ENCODE assay signal across 3 cellular contexts in genomic region chr20:36859700-36860330, GRCh38.
TF ChIP-seq lines count a peak whose summit lies in the region.

No MANE protein-coding gene starts in this region.

TF ChIP-seq in SK-N-SH, 30 proteins besides CTCF, POLR2A, EP300 and RAD21 (continued from another document):
- TF ChIP-seq MEF2A (IDR thresholded peaks at IDR 0.05; ENCODE audit: borderline replicate concordance, low read depth) (no peak), SMC3 (IDR thresholded peaks at IDR 0.05; ENCODE audit: low read depth, low read length) (no peak), CHD2 (IDR thresholded peaks at IDR 0.05; ENCODE audit: low read length, partially characterized antibody) (no peak), FOXM1 (IDR thresholded peaks at IDR 0.05; ENCODE audit: low read depth) (no peak), FOXJ3 (CRISPR knock-in tag; IDR thresholded peaks at IDR 0.05) (no peak)

TF ChIP-seq in SK-N-SH treated with all-trans-retinoic acid at 6 μM for 48 hours, 23 proteins besides CTCF, POLR2A, EP300 and RAD21:
- TF ChIP-seq CSRNP3 (CRISPR knock-in tag; IDR thresholded peaks at IDR 0.05), result no peak
- TF ChIP-seq ZNF565 (CRISPR knock-in tag; conservative IDR thresholded peaks at IDR 0.05; ENCODE audit: low read depth), result no peak
- TF ChIP-seq ISL1 (CRISPR knock-in tag; IDR thresholded peaks at IDR 0.05), result no peak
- TF ChIP-seq TCF4 (CRISPR knock-in tag; IDR thresholded peaks at IDR 0.05; ENCODE audit: borderline replicate concordance), result no peak
- no peak for TF ChIP-seq OSR1 (CRISPR knock-in tag; IDR thresholded peaks at IDR 0.05)
- TF ChIP-seq CSDC2 (CRISPR knock-in tag; IDR thresholded peaks at IDR 0.05), result no peak
- no peak for TF ChIP-seq ARNTL (CRISPR knock-in tag; IDR thresholded peaks at IDR 0.05; ENCODE audit: borderline replicate concordance, low read depth)
- TF ChIP-seq POU6F1 (CRISPR knock-in tag; IDR thresholded peaks at IDR 0.05; ENCODE audit: borderline replicate concordance, low read depth), result no peak
- TF ChIP-seq, protein P1, sequence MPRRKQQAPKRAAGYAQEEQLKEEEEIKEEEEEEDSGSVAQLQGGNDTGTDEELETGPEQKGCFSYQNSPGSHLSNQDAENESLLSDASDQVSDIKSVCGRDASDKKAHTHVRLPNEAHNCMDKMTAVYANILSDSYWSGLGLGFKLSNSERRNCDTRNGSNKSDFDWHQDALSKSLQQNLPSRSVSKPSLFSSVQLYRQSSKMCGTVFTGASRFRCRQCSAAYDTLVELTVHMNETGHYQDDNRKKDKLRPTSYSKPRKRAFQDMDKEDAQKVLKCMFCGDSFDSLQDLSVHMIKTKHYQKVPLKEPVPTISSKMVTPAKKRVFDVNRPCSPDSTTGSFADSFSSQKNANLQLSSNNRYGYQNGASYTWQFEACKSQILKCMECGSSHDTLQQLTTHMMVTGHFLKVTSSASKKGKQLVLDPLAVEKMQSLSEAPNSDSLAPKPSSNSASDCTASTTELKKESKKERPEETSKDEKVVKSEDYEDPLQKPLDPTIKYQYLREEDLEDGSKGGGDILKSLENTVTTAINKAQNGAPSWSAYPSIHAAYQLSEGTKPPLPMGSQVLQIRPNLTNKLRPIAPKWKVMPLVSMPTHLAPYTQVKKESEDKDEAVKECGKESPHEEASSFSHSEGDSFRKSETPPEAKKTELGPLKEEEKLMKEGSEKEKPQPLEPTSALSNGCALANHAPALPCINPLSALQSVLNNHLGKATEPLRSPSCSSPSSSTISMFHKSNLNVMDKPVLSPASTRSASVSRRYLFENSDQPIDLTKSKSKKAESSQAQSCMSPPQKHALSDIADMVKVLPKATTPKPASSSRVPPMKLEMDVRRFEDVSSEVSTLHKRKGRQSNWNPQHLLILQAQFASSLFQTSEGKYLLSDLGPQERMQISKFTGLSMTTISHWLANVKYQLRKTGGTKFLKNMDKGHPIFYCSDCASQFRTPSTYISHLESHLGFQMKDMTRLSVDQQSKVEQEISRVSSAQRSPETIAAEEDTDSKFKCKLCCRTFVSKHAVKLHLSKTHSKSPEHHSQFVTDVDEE (CRISPR knock-in tag; IDR thresholded peaks at IDR 0.05), result no peak
- TF ChIP-seq CREB5 (CRISPR knock-in tag; IDR thresholded peaks at IDR 0.05; ENCODE audit: low read depth), result no peak
- TF ChIP-seq ZNF70 (CRISPR knock-in tag; IDR thresholded peaks at IDR 0.05), result no peak
- no peak for TF ChIP-seq ESRRG (CRISPR knock-in tag; IDR thresholded peaks at IDR 0.05)
TF ChIP-seq in SK-N-SH treated with all-trans-retinoic acid at 6 μM for 48 hours: peak in this region for 0.

TF ChIP-seq in GM12878, 131 proteins besides CTCF, POLR2A, EP300 and RAD21 (continued from another document):
- TF ChIP-seq, protein P2, sequence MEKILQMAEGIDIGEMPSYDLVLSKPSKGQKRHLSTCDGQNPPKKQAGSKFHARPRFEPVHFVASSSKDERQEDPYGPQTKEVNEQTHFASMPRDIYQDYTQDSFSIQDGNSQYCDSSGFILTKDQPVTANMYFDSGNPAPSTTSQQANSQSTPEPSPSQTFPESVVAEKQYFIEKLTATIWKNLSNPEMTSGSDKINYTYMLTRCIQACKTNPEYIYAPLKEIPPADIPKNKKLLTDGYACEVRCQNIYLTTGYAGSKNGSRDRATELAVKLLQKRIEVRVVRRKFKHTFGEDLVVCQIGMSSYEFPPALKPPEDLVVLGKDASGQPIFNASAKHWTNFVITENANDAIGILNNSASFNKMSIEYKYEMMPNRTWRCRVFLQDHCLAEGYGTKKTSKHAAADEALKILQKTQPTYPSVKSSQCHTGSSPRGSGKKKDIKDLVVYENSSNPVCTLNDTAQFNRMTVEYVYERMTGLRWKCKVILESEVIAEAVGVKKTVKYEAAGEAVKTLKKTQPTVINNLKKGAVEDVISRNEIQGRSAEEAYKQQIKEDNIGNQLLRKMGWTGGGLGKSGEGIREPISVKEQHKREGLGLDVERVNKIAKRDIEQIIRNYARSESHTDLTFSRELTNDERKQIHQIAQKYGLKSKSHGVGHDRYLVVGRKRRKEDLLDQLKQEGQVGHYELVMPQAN (conservative IDR thresholded peaks at IDR 0.05), result no peak
- TF ChIP-seq NFXL1 (IDR thresholded peaks at IDR 0.05; ENCODE audit: borderline replicate concordance) (no peak), RB1 (IDR thresholded peaks at IDR 0.05; ENCODE audit: borderline replicate concordance) (no peak), HDAC2 (IDR thresholded peaks at IDR 0.05) (no peak), NR2F1 (conservative IDR thresholded peaks at IDR 0.05) (no peak), ZSCAN29 (IDR thresholded peaks at IDR 0.05) (no peak), EED (IDR thresholded peaks at IDR 0.05; ENCODE audit: low read depth) (no peak), RUNX3 (IDR thresholded peaks at IDR 0.05; ENCODE audit: low read length) (no peak)
TF ChIP-seq in GM12878: peak in this region for 0.
